ENCODE assay signal across 2 cellular contexts in genomic region chr15:58460108-58460507, GRCh38.
A peak's percentile ranks its signal among the peaks of the same experiment; 100 is the strongest.
TF ChIP-seq lines count a peak whose summit lies in the region.

No MANE protein-coding gene starts in this region.

TF ChIP-seq in K562, 482 proteins besides CTCF, POLR2A, EP300 and RAD21:
- TF ChIP-seq SPI1 (IDR thresholded peaks at IDR 0.05; ENCODE audit: borderline replicate concordance, low read depth, low read length) (peak; percentile 24; the same call in 1 of the 2 replicates), ZNF212 (CRISPR knock-in tag; IDR thresholded peaks at IDR 0.05) (no peak)

TF ChIP-seq in SK-N-SH, 30 proteins besides CTCF, POLR2A, EP300 and RAD21:
- TF ChIP-seq FOSL2 (IDR thresholded peaks at IDR 0.05; ENCODE audit: borderline replicate concordance, low read depth) = no peak
- TF ChIP-seq, protein P1, sequence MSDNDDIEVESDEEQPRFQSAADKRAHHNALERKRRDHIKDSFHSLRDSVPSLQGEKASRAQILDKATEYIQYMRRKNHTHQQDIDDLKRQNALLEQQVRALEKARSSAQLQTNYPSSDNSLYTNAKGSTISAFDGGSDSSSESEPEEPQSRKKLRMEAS (IDR thresholded peaks at IDR 0.05; ENCODE audit: low read depth) = no peak
- TF ChIP-seq JUND (IDR thresholded peaks at IDR 0.05) = no peak
- TF ChIP-seq NFIC (IDR thresholded peaks at IDR 0.05; ENCODE audit: borderline replicate concordance) = no peak
- TF ChIP-seq EZH2phosphoT487 (IDR thresholded peaks at IDR 0.05; ENCODE audit: borderline replicate concordance, low read depth) = no peak
- TF ChIP-seq, protein P2, sequence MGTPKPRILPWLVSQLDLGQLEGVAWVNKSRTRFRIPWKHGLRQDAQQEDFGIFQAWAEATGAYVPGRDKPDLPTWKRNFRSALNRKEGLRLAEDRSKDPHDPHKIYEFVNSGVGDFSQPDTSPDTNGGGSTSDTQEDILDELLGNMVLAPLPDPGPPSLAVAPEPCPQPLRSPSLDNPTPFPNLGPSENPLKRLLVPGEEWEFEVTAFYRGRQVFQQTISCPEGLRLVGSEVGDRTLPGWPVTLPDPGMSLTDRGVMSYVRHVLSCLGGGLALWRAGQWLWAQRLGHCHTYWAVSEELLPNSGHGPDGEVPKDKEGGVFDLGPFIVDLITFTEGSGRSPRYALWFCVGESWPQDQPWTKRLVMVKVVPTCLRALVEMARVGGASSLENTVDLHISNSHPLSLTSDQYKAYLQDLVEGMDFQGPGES (IDR thresholded peaks at IDR 0.05; ENCODE audit: low read depth, low read length) = no peak
- no peak for TF ChIP-seq ELF1 (IDR thresholded peaks at IDR 0.05)
- TF ChIP-seq GATA2 (CRISPR knock-in tag; IDR thresholded peaks at IDR 0.05) = no peak
- no peak for TF ChIP-seq SIN3A (IDR thresholded peaks at IDR 0.05; ENCODE audit: borderline replicate concordance, low read depth, low read length)
- no peak for TF ChIP-seq REST (IDR thresholded peaks at IDR 0.05; ENCODE audit: low read depth, low read length)
- no peak for TF ChIP-seq YY1 (IDR thresholded peaks at IDR 0.05; ENCODE audit: low read depth)
- TF ChIP-seq FOXJ3 (CRISPR knock-in tag; IDR thresholded peaks at IDR 0.05) = no peak
- no peak for TF ChIP-seq NRF1 (IDR thresholded peaks at IDR 0.05; ENCODE audit: low read depth, low read length)
